In genomic region chr3:112074616-112075497, GRCh38 we compare ENCODE assay signal across 8 cellular contexts.
DNase-seq lines count a peak whose midpoint lies in the region; ATAC-seq, FAIRE-seq and TF ChIP-seq lines count a peak whose summit lies in the region.

No MANE protein-coding gene starts in this region.

- TF ChIP-seq CTCF in retinal pigment epithelial cell (conservative IDR thresholded peaks at IDR 0.05; ENCODE audit: low read depth, low read length), result no peak

- peak overlapping the region; percentile 69 for H3K4me3 Mint-ChIP-seq in T-helper 1 cell treated with Interleukin-12 subunit alpha and Interleukin-12 subunit beta and Interleukin-4 antibody, amounts not matched to agents 30 μg/mL and 1 μg/mL, for 36 hours

- peak overlapping the region; percentile 94 for H3K27ac ChIP-seq in epithelial cell of prostate

- ATAC-seq in GM19467 (IDR thresholded peaks at IDR 0.05; ENCODE audit: unreplicated experiment), result peak; percentile 58
- no peak for ATAC-seq in HG03460 (IDR thresholded peaks at IDR 0.05; ENCODE audit: unreplicated experiment)

- peaks cover 36% of the 10 kb centered on the region for H3K4me1 Mint-ChIP-seq in T-helper 1 cell treated with Interleukin-12 subunit alpha and Interleukin-12 subunit beta and Interleukin-4 antibody, amounts not matched to agents 30 μg/mL and 1 μg/mL, for 36 hours (ENCODE audit: low read depth)

- peak; percentile 68 for FAIRE-seq in HTR-8/SVneo (lab: Jason Lieb, UNC)

- DNase-seq in COR-L47 (lab: John Stamatoyannopoulos, UW), result peak; percentile 67
- peak; percentile 76 for DNase-seq in HTR-8/SVneo (ENCODE audit: insufficient read length, low spot score)
- peak; percentile 100 for DNase-seq in epithelial cell of prostate (ENCODE audit: low read depth, low spot score)
- peak; percentile 99 for DNase-seq in retinal pigment epithelial cell (ENCODE audit: low read depth)
- DNase-seq in effector CD8-positive, alpha-beta T cell (lab: John Stamatoyannopoulos, UW), result no peak

- no peak overlapping the region for H3K4me3 ChIP-seq in retinal pigment epithelial cell (ENCODE audit: low read length)

- peaks cover 11% of the 10 kb centered on the region for H3K36me3 Mint-ChIP-seq in T-helper 1 cell treated with Interleukin-12 subunit alpha and Interleukin-12 subunit beta and Interleukin-4 antibody, amounts not matched to agents 30 μg/mL and 1 μg/mL, for 36 hours (ENCODE audit: low read depth)

- peaks cover 10% of the 10 kb centered on the region for H3K9me3 Mint-ChIP-seq in T-helper 1 cell treated with Interleukin-12 subunit alpha and Interleukin-12 subunit beta and Interleukin-4 antibody, amounts not matched to agents 30 μg/mL and 1 μg/mL, for 36 hours

- peaks cover 4% of the 10 kb centered on the region for H3K27me3 Mint-ChIP-seq in T-helper 1 cell treated with Interleukin-12 subunit alpha and Interleukin-12 subunit beta and Interleukin-4 antibody, amounts not matched to agents 30 μg/mL and 1 μg/mL, for 36 hours (ENCODE audit: low read depth)

- peak overlapping the region; percentile 81 for H3K27ac Mint-ChIP-seq in T-helper 1 cell treated with Interleukin-12 subunit alpha and Interleukin-12 subunit beta and Interleukin-4 antibody, amounts not matched to agents 30 μg/mL and 1 μg/mL, for 36 hours
